ENCODE assay signal across 8 cellular contexts in genomic region chr17:4710693-4711634, GRCh38. TPM values are rescaled to one million over a fixed set of nuclear protein-coding genes. Genes with fewer than 3 reads are reported as not detected.
DNase-seq lines count a peak whose midpoint lies in the region; ATAC-seq and TF ChIP-seq lines count a peak whose summit lies in the region.

No MANE protein-coding gene starts in this region.

- H3K9me3 ChIP-seq in WERI-Rb-1 (ENCODE audit: severe bottlenecking): peaks cover 3% of the 10 kb centered on the region
- H3K9me3 ChIP-seq in mesodermal cell (ENCODE audit: control insufficient read depth, low read length): no peaks in the 10 kb centered on the region

- H3K4me1 ChIP-seq in mesodermal cell (ENCODE audit: control insufficient read depth, insufficient read depth, low read length, poor library complexity, severe bottlenecking): peaks cover 6% of the 10 kb centered on the region

- peak; percentile 27 for DNase-seq in COLO668 (lab: John Stamatoyannopoulos, UW; ENCODE audit: unreplicated experiment)
- DNase-seq in WERI-Rb-1: no peak
- DNase-seq in substantia nigra (lab: John Stamatoyannopoulos, UW): peak in 5 of 49 donors; percentile 15 to 47 (median 40)

- H3K36me3 ChIP-seq in WERI-Rb-1 (peaks cover 17% of the 10 kb centered on the region), mesodermal cell (ENCODE audit: control insufficient read depth, insufficient read depth, low read length) (no peaks in the 10 kb centered on the region)

- H3K4me3 ChIP-seq in WERI-Rb-1 (ENCODE audit: low read depth, low read length) (peak overlapping the region; percentile 89), mesodermal cell (ENCODE audit: extremely low read depth, insufficient read depth, low read length, poor library complexity, severe bottlenecking) (peak overlapping the region; percentile 76)

- TF ChIP-seq CTCF in WERI-Rb-1 (IDR thresholded peaks at IDR 0.05; ENCODE audit: low read depth, low read length): no peak

- H3K27ac ChIP-seq in WERI-Rb-1: peak overlapping the region; percentile 85
- peak overlapping the region; percentile 79 for H3K27ac ChIP-seq in cingulate gyrus (ENCODE audit: low read depth, low read length)
- H3K27ac ChIP-seq in mesodermal cell (ENCODE audit: low read depth, low read length, severe bottlenecking): peak overlapping the region; percentile 83
- H3K27ac ChIP-seq in substantia nigra (ENCODE audit: low read depth, low read length, poor library complexity, severe bottlenecking): peak overlapping the region; percentile 76

- 3 to 16% methylated on average over 15 to 38 of the region's 57 CpGs for WGBS in mesodermal cell (ENCODE audit: insufficient coverage in 2 of 2), 2 experiments

- peak; percentile 9 for ATAC-seq in HG03432 (IDR thresholded peaks at IDR 0.05; ENCODE audit: unreplicated experiment)
- ATAC-seq in GM18909 (IDR thresholded peaks at IDR 0.05; ENCODE audit: poor library complexity, unreplicated experiment): no peak
- ATAC-seq in HG02798 (IDR thresholded peaks at IDR 0.05; ENCODE audit: poor library complexity, unreplicated experiment): no peak

- H3K27me3 ChIP-seq in WERI-Rb-1 (ENCODE audit: insufficient read depth, low read depth, severe bottlenecking): no peaks in the 10 kb centered on the region

RNA-seq across cellular contexts. Expression of gene ARRB2, which starts 0.5 kb away (rescaled TPM):
- polyA plus RNA-seq in mesodermal cell (2013, experiment 1 of 2): 25.5 TPM
- 21.4 TPM for polyA plus RNA-seq in mesodermal cell (2013, experiment 2 of 2)

RNA-seq across cellular contexts. Expression of gene PELP1, which starts 7.0 kb away (rescaled TPM):
- polyA plus RNA-seq in mesodermal cell (2013, experiment 1 of 2): 64.5 TPM
- 49.0 TPM for polyA plus RNA-seq in mesodermal cell (2013, experiment 2 of 2)

RNA-seq across cellular contexts. Expression of gene MED11, which starts 20.3 kb away (rescaled TPM):
- polyA plus RNA-seq in mesodermal cell (2013, experiment 1 of 2): 18.2 TPM
- polyA plus RNA-seq in mesodermal cell (2013, experiment 2 of 2): 18.4 TPM

RNA-seq across cellular contexts. Expression of gene ZMYND15, which starts 28.7 kb away (rescaled TPM):
- polyA plus RNA-seq in mesodermal cell (2013, experiment 1 of 2): not detected
- polyA plus RNA-seq in mesodermal cell (2013, experiment 2 of 2): not detected

RNA-seq across cellular contexts. Expression of gene CXCL16, which starts 28.8 kb away (rescaled TPM):
- 0.92 TPM for polyA plus RNA-seq in mesodermal cell (2013, experiment 1 of 2)
- 0.40 TPM for polyA plus RNA-seq in mesodermal cell (2013, experiment 2 of 2)
